Comparison of ENCODE assay signal across 2 cellular contexts in genomic region chr2:64950226-64951160, GRCh38.
TF ChIP-seq lines count a peak whose summit lies in the region.

No MANE protein-coding gene starts in this region.

TF ChIP-seq in IMR-90, 13 proteins besides CTCF, POLR2A, EP300 and RAD21:
- TF ChIP-seq CEBPB (IDR thresholded peaks at IDR 0.05; ENCODE audit: low read depth, low read length): no peak
- TF ChIP-seq CHD1 (IDR thresholded peaks at IDR 0.05; ENCODE audit: low read depth, low read length): no peak
- no peak for TF ChIP-seq FOS (IDR thresholded peaks at IDR 0.05; ENCODE audit: low read depth, low read length)
- TF ChIP-seq RCOR1 (IDR thresholded peaks at IDR 0.05; ENCODE audit: insufficient replicate concordance, low read length): no peak
- TF ChIP-seq RFX5 (IDR thresholded peaks at IDR 0.05; ENCODE audit: low read depth, low read length): no peak
- no peak for TF ChIP-seq USF2 (IDR thresholded peaks at IDR 0.05; ENCODE audit: low read depth, low read length)
- no peak for TF ChIP-seq BHLHE40 (IDR thresholded peaks at IDR 0.05; ENCODE audit: low read depth, low read length)
- TF ChIP-seq MAZ (IDR thresholded peaks at IDR 0.05; ENCODE audit: borderline replicate concordance, low read depth, low read length): no peak
- TF ChIP-seq MAFK (IDR thresholded peaks at IDR 0.05; ENCODE audit: low read depth, low read length): no peak

TF ChIP-seq in WTC11, 78 proteins besides CTCF, POLR2A, EP300 and RAD21:
- TF ChIP-seq, protein P1, sequence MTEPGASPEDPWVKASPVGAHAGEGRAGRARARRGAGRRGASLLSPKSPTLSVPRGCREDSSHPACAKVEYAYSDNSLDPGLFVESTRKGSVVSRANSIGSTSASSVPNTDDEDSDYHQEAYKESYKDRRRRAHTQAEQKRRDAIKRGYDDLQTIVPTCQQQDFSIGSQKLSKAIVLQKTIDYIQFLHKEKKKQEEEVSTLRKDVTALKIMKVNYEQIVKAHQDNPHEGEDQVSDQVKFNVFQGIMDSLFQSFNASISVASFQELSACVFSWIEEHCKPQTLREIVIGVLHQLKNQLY (CRISPR knock-in tag; IDR thresholded peaks at IDR 0.05): no peak
- no peak for TF ChIP-seq ZNF425 (CRISPR knock-in tag; conservative IDR thresholded peaks at IDR 0.05)
- TF ChIP-seq ZNF232 (CRISPR knock-in tag; IDR thresholded peaks at IDR 0.05): no peak
- TF ChIP-seq E2F4 (CRISPR knock-in tag; IDR thresholded peaks at IDR 0.05; ENCODE audit: borderline replicate concordance, low read depth): no peak
- no peak for TF ChIP-seq ZNF423 (CRISPR knock-in tag; IDR thresholded peaks at IDR 0.05)
- no peak for TF ChIP-seq ZNF396 (CRISPR knock-in tag; IDR thresholded peaks at IDR 0.05; ENCODE audit: borderline replicate concordance)
TF ChIP-seq in WTC11: peak in this region for 0.
